2 cellular contexts compared by ENCODE assay signal in the genomic region with DNA sequence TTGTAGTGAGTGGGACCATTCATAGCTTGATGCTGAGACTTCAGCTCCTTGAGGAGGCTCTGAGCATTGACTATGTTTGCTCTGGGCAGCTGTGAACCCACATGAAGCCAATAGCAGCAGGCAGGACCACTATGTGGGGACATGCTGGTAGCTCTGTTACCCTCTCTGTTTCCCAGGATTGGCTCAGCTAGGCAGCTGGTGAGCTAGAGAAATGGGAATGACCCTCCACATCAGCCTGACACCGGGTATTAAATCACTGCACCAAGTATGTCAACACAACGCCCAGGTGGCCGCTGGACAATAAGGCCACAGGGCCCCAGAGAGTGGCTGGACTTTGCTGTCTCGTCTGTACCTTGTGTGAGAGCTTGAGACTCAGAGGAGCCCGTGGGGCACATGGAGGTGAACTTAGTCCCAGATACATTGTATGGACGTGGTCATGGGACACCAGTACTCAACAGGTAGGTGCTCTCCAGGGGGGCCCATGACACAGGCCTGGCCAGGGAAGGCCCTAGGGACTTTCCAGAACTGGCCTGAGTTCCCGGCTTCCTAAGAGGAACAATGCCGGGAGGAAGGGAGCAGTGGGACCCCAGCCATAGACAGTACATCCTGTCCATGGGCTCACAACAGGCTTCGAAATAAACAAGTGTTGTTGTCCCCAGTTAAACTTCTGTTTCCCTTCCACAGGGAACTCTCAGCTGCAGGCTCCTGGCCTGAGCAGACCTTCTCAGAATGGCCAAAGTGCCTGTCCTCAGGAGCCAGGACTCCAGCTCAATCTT.
TF ChIP-seq lines count a peak whose summit lies in the region.

No MANE protein-coding gene starts in this region.

TF ChIP-seq in H1, 55 proteins besides CTCF, POLR2A, EP300 and RAD21 (continues in another document):
- no peak for TF ChIP-seq KDM1A (IDR thresholded peaks at IDR 0.05; ENCODE audit: borderline replicate concordance, low read length)
- TF ChIP-seq FOSL1 (IDR thresholded peaks at IDR 0.05; ENCODE audit: insufficient read depth, low read depth, low read length), result no peak
- no peak for TF ChIP-seq CEBPB (IDR thresholded peaks at IDR 0.05; ENCODE audit: low read depth, low read length)
- no peak for TF ChIP-seq RFX5 (IDR thresholded peaks at IDR 0.05; ENCODE audit: borderline replicate concordance, low read depth, low read length)
- no peak for TF ChIP-seq TAF7 (optimal IDR thresholded peaks at IDR 0.05; ENCODE audit: borderline replicate concordance, low read depth, low read length)
- no peak for TF ChIP-seq SP1 (IDR thresholded peaks at IDR 0.05; ENCODE audit: low read depth, low read length)
- TF ChIP-seq SIRT6 (IDR thresholded peaks at IDR 0.05; ENCODE audit: low read length), result no peak
- TF ChIP-seq BACH1 (IDR thresholded peaks at IDR 0.05; ENCODE audit: low read length), result no peak
- no peak for TF ChIP-seq BCL11A (IDR thresholded peaks at IDR 0.05; ENCODE audit: low read depth in 2 of 2, low read length in 2 of 2)
- no peak for TF ChIP-seq EZH2 (IDR thresholded peaks at IDR 0.05; ENCODE audit: low read depth, low read length, severe bottlenecking)
- TF ChIP-seq, protein P1, sequence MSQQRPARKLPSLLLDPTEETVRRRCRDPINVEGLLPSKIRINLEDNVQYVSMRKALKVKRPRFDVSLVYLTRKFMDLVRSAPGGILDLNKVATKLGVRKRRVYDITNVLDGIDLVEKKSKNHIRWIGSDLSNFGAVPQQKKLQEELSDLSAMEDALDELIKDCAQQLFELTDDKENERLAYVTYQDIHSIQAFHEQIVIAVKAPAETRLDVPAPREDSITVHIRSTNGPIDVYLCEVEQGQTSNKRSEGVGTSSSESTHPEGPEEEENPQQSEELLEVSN (IDR thresholded peaks at IDR 0.05), result no peak
- no peak for TF ChIP-seq YY1 (IDR thresholded peaks at IDR 0.05; ENCODE audit: low read depth, low read length)
- TF ChIP-seq CHD1 (IDR thresholded peaks at IDR 0.05; ENCODE audit: low read depth, low read length), result no peak
- no peak for TF ChIP-seq NRF1 (IDR thresholded peaks at IDR 0.05; ENCODE audit: low read depth, low read length)
- TF ChIP-seq, protein P2, sequence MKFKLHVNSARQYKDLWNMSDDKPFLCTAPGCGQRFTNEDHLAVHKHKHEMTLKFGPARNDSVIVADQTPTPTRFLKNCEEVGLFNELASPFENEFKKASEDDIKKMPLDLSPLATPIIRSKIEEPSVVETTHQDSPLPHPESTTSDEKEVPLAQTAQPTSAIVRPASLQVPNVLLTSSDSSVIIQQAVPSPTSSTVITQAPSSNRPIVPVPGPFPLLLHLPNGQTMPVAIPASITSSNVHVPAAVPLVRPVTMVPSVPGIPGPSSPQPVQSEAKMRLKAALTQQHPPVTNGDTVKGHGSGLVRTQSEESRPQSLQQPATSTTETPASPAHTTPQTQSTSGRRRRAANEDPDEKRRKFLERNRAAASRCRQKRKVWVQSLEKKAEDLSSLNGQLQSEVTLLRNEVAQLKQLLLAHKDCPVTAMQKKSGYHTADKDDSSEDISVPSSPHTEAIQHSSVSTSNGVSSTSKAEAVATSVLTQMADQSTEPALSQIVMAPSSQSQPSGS (IDR thresholded peaks at IDR 0.05; ENCODE audit: low read length), result no peak
- TF ChIP-seq TCF12 (IDR thresholded peaks at IDR 0.05; ENCODE audit: low read depth, low read length), result no peak
- TF ChIP-seq HDAC6 (IDR thresholded peaks at IDR 0.05; ENCODE audit: low read depth, low read length), result no peak

TF ChIP-seq in liver, 16 proteins besides CTCF, POLR2A, EP300 and RAD21:
- TF ChIP-seq FOXA1 (IDR thresholded peaks at IDR 0.05) (no peak), HNF4A (conservative IDR thresholded peaks at IDR 0.05) (peak; percentile 25 to 52), NR2F2 (IDR thresholded peaks at IDR 0.05) (peak; percentile 75), RXRA (IDR thresholded peaks at IDR 0.05) (peak; percentile 55 to 75), JUND (IDR thresholded peaks at IDR 0.05) (no peak), SP1 (IDR thresholded peaks at IDR 0.05) (peak; percentile 76)
